In genomic region chr20:58850693-58851174, GRCh38 we compare ENCODE assay signal across 8 cellular contexts. TPM values are rescaled to one million over a fixed set of nuclear protein-coding genes. Genes with fewer than 3 reads are reported as not detected.
DNase-seq lines count a peak whose midpoint lies in the region; TF ChIP-seq lines count a peak whose summit lies in the region.

TSS of gene GNAS-AS1 (minus strand) at chr20:58850902.

- peak; percentile 79 for DNase-seq in GM04504 (ENCODE audit: low read depth)
- peak; percentile 93 for DNase-seq in H9
- peak; percentile 72 for DNase-seq in NCI-H2171 treated with DMSO at 0.1 percent for 48 hours (lab: John Stamatoyannopoulos, UW)
- peak; percentile 55 for DNase-seq in activated CD8-positive, alpha-beta memory T cell treated with anti-CD3 and anti-CD28 coated beads, Interleukin-2, amount 50 U/mL, for 1 hour (ENCODE audit: extremely low read depth)
- DNase-seq in epithelial cell of prostate (ENCODE audit: low read depth, low spot score), result peak; percentile 57
- DNase-seq in stimulated activated CD8-positive, alpha-beta memory T cell treated with anti-CD3 and anti-CD28 coated beads, Interleukin-4, amount 100 ng/mL, for 48 hours, result peak; percentile 90
- no peak for DNase-seq in GDM1 (lab: John Stamatoyannopoulos, UW)

- H3K4me2 ChIP-seq in H9 (ENCODE audit: insufficient read depth, insufficient read length, low read length), result peak within 1 kb of the TSS; percentile 71

- peak within 1 kb of the TSS; percentile 3; the same call in 1 of the 2 replicates for H3K4ac ChIP-seq in H9 (ENCODE audit: low read depth, low read length)

- H3K36me3 ChIP-seq in mucosa of stomach (ENCODE audit: control insufficient read depth, insufficient read depth, low read length), result no peaks in the 10 kb centered on the region

- H3K9me3 ChIP-seq in H9 (ENCODE audit: control insufficient read depth, low read depth, low read length), result no peaks in the 10 kb centered on the region
- no peaks in the 10 kb centered on the region for H3K9me3 ChIP-seq in mucosa of stomach (ENCODE audit: control insufficient read depth, low read length)

- H3K27me3 Mint-ChIP-seq in H9 (ENCODE audit: low read depth), result peaks cover 53% of the 10 kb centered on the region

- no peak within 1 kb of the TSS for H3K23ac ChIP-seq in H9 (ENCODE audit: insufficient read length, low read depth, low read length)

- H2BK5ac ChIP-seq in H9 (ENCODE audit: insufficient read length, low read length), result no peak within 1 kb of the TSS

- peaks cover 33% of the 10 kb centered on the region for H3K23me2 ChIP-seq in H9 (ENCODE audit: insufficient read length, low read depth, low read length, poor library complexity, severe bottlenecking)

- no peak within 1 kb of the TSS for H4K8ac ChIP-seq in H9 (replicated peaks; ENCODE audit: insufficient read length, low read depth, low read length)

- no peaks in the 10 kb centered on the region for H3K79me1 ChIP-seq in H9 (ENCODE audit: insufficient read depth, low read depth, low read length, poor library complexity, severe bottlenecking)

- H4K20me1 ChIP-seq in H9 (ENCODE audit: control insufficient read depth, insufficient read depth, insufficient read length), result no peaks in the 10 kb centered on the region

- peaks cover 26% of the 10 kb centered on the region; the same call in 1 of the 2 replicates for H3K27me3 ChIP-seq in H9 (ENCODE audit: insufficient read depth, low read length)
- H3K27me3 ChIP-seq in mucosa of stomach (ENCODE audit: control insufficient read depth, insufficient read depth, low read length), result peaks cover 55% of the 10 kb centered on the region

- no peak within 1 kb of the TSS for H3K27ac ChIP-seq in H9 (ENCODE audit: insufficient read length, low read depth, low read length)
- no peak within 1 kb of the TSS for H3K27ac ChIP-seq in epithelial cell of prostate

- peak within 1 kb of the TSS; percentile 91 for H2BK120ac ChIP-seq in H9 (ENCODE audit: low read depth, low read length, poor library complexity, severe bottlenecking)

- H3K4me3 ChIP-seq in mucosa of stomach (ENCODE audit: low read length), result peak within 1 kb of the TSS; percentile 50

- H2AFZ ChIP-seq in H9 (ENCODE audit: low read length), result no peak within 1 kb of the TSS

- H3K79me2 ChIP-seq in H9 (ENCODE audit: insufficient read depth, low read length), result peaks cover 35% of the 10 kb centered on the region; the same call in 1 of the 2 replicates

- H4K5ac ChIP-seq in H9 (ENCODE audit: insufficient read length, low read depth, low read length), result no peak within 1 kb of the TSS

- no peak within 1 kb of the TSS for H2BK20ac ChIP-seq in H9 (ENCODE audit: low read depth, low read length, poor library complexity, severe bottlenecking)

- H2AK5ac ChIP-seq in H9 (ENCODE audit: insufficient read length, low read length), result no peak within 1 kb of the TSS

- peaks cover 14 to 19% of the 10 kb centered on the region in 2 experiments for H3K9me3 Mint-ChIP-seq in H9

- peak within 1 kb of the TSS; percentile 45 to 94 (median 88) for H3K27ac Mint-ChIP-seq in H9

- H3K4me1 ChIP-seq in H9 (ENCODE audit: insufficient read depth, low read length), result peaks cover 2% of the 10 kb centered on the region; the same call in 1 of the 2 replicates
- H3K4me1 ChIP-seq in mucosa of stomach (ENCODE audit: control insufficient read depth, insufficient read depth, low read length), result peaks cover 12% of the 10 kb centered on the region

- no peak within 1 kb of the TSS for H2BK15ac ChIP-seq in H9 (ENCODE audit: low read depth, low read length)

- peak within 1 kb of the TSS; percentile 91 for H3K14ac ChIP-seq in H9 (ENCODE audit: insufficient read depth, low read length)

- H4K91ac ChIP-seq in H9 (ENCODE audit: insufficient read length, low read depth, low read length), result no peak within 1 kb of the TSS

- H3K4me3 Mint-ChIP-seq in H9, result peak within 1 kb of the TSS; percentile 92 to 94

- no peak within 1 kb of the TSS for H3T11ph ChIP-seq in H9 (ENCODE audit: low read length)

- H3K4me1 Mint-ChIP-seq in H9, result peaks cover 56 to 65% of the 10 kb centered on the region in 2 experiments

- TF ChIP-seq CTCF in H9 (conservative IDR thresholded peaks at IDR 0.05), result peak; percentile 14; the same call in 1 of the 3 replicates

- peak within 1 kb of the TSS; percentile 78 for H3K9ac ChIP-seq in H9 (ENCODE audit: extremely low read depth, insufficient read length, low read length)
- peak within 1 kb of the TSS; percentile 15 for H3K9ac ChIP-seq in mucosa of stomach (ENCODE audit: low read length)

- peak within 1 kb of the TSS; percentile 15 for H3K56ac ChIP-seq in H9 (ENCODE audit: insufficient read length, low read depth, low read length)

- WGBS in H9 (ENCODE audit: extremely low coverage, insufficient read length, low lambda C conversion rate), result no CpG with 5 or more reads among the region's 25 CpGs

- H2BK12ac ChIP-seq in H9 (ENCODE audit: insufficient read length, low read depth, low read length), result no peak within 1 kb of the TSS

- peak within 1 kb of the TSS; percentile 77 for H3K18ac ChIP-seq in H9 (ENCODE audit: insufficient read length, low read depth, low read length)

- H3K36me3 Mint-ChIP-seq in H9 (ENCODE audit: insufficient read depth in 1 of 3, low read depth in 3 of 3), result peaks cover 34 to 57% (median 39%) of the 10 kb centered on the region in 3 experiments

RNA-seq across cellular contexts. Expression of gene GNAS-AS1, which starts in this region (rescaled TPM):
- 8.6 and 11.3 TPM in 2 replicates for total RNA-seq in H9 (2021)
